ENCODE assay signal across 8 cellular contexts in the genomic region with DNA sequence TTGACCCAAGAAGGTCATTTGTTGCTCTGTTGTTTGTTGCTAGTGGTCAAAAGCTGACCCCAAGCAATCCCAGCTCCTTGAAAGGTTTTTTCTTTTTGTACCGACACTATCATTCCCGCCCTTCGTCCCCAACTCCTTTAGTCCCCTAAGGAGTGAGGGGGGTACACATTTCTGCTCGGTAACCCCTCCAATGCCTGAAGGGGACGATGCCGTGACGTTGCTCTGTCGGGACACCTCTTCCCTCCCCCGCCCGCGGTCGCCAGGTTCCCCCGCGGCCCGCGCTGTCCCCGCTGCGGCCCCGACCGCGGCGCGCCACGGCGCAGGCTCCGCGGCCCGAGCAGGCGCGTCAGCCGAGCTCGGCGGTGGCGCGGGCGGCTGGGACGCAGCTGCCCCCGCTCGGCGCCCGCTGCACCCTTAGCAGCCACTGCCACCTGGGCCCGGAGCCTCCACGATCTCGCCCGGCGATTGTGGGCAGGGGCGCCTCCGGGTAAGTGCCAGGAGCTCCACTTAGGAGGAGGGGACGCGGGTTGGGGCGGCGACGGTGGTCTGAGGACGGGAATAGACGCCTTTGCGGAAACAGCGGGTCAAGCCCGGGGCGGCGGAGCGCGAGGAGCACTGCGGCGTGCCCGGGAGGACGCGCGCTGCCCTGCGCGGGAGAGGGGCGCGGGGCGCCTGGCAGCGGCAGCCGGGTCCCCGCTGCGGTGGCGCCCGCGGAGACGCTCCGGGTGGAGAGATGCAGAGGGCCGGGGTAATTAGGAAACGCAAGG. TPM values are rescaled to one million over a fixed set of nuclear protein-coding genes. Genes with fewer than 3 reads are reported as not detected.
DNase-seq lines count a peak whose midpoint lies in the region; ATAC-seq, FAIRE-seq and TF ChIP-seq lines count a peak whose summit lies in the region.

A gene (plus strand): TSS at position 340 of the 767 bp plus-strand sequence. CDS start 1,875 bp downstream, outside the sequence.

- intact Hi-C loops in IMR-90 (cut with micrococcal nuclease): loop anchor here (5.0 kb wide), 1 partner anchor 36 kb away; no protein-coding TSS in a partner anchor

- no peaks in the 10 kb centered on the region for H3K9me1 ChIP-seq in IMR-90 (ENCODE audit: insufficient read depth, low read length)

- H4K20me1 ChIP-seq in IMR-90 (ENCODE audit: insufficient read depth, low read length) (no peaks in the 10 kb centered on the region), smooth muscle cell (ENCODE audit: low read depth) (no peaks in the 10 kb centered on the region)

- H3K36me3 ChIP-seq in IMR-90 (ENCODE audit: control insufficient read depth, insufficient read depth, low read length): no peaks in the 10 kb centered on the region
- H3K36me3 ChIP-seq in bronchial epithelial cell (ENCODE audit: control insufficient read depth, insufficient read depth, low read length): no peaks in the 10 kb centered on the region
- H3K36me3 ChIP-seq in smooth muscle cell (ENCODE audit: low read depth): no peaks in the 10 kb centered on the region

- peak within 1 kb of the TSS; percentile 72; the same call in 1 of the 2 replicates for H2BK20ac ChIP-seq in IMR-90 (ENCODE audit: low read depth, low read length)

- no peak within 1 kb of the TSS for H2AK5ac ChIP-seq in IMR-90 (ENCODE audit: low read depth, low read length)

- POLR2A ChIA-PET in IMR-90 (lab: Charles Lee; ENCODE audit: unreplicated experiment): no interaction called here

- CTCF ChIA-PET in IMR-90 (lab: Yijun Ruan, JAX): interaction anchor here (1.4 to 1.5 kb wide), 2 partner anchors 10 to 30 kb away, joined by 4 read pairs; no protein-coding TSS in a partner anchor

- H3K4me2 ChIP-seq in IMR-90 (ENCODE audit: low read depth, low read length): peak within 1 kb of the TSS; percentile 99
- H3K4me2 ChIP-seq in smooth muscle cell: peak within 1 kb of the TSS; percentile 92

- H2BK5ac ChIP-seq in IMR-90 (ENCODE audit: low read depth, low read length, poor library complexity, severe bottlenecking): no peak within 1 kb of the TSS

- peak within 1 kb of the TSS; percentile 93; the same call in 1 of the 3 replicates for H2BK15ac ChIP-seq in IMR-90 (ENCODE audit: low read depth, low read length)

- H2BK120ac ChIP-seq in IMR-90 (ENCODE audit: low read depth, low read length): peak within 1 kb of the TSS; percentile 86

- no peak for TF ChIP-seq RAD21 in IMR-90 (IDR thresholded peaks at IDR 0.05; ENCODE audit: low read length)

- no peak for TF ChIP-seq POLR2A in IMR-90 (IDR thresholded peaks at IDR 0.05; ENCODE audit: low read depth, low read length)

- H4K91ac ChIP-seq in IMR-90 (ENCODE audit: insufficient read depth, low read depth, low read length): peak within 1 kb of the TSS; percentile 74

- peak within 1 kb of the TSS; percentile 70 for H3K14ac ChIP-seq in IMR-90 (replicated peaks; ENCODE audit: low read depth, low read length)

- BruUV-seq in IMR-90 (replicated peaks; lab: Mats Ljungman, UMichigan): no TSS peak

- peak within 1 kb of the TSS; percentile 89 to 95 for H4K8ac ChIP-seq in IMR-90 (ENCODE audit: low read depth in 2 of 2, low read length in 2 of 2)

- H3F3A ChIP-seq in smooth muscle cell (ENCODE audit: low read depth): no peaks in the 10 kb centered on the region

- 0 out of 2 replicates have a peak within 1 kb of the TSS, but pooled peaks have one; percentile 1 for H3K56ac ChIP-seq in IMR-90 (ENCODE audit: extremely low read depth, insufficient read depth, low read length)

- no peaks in the 10 kb centered on the region for H3K79me2 ChIP-seq in smooth muscle cell (ENCODE audit: low read depth)

- peak within 1 kb of the TSS; percentile 77 for H2AK9ac ChIP-seq in IMR-90 (replicated peaks; ENCODE audit: low read depth, low read length, poor library complexity)

- H3K4me1 ChIP-seq in IMR-90 (ENCODE audit: control insufficient read depth, insufficient read depth, low read length) (peaks cover 4% of the 10 kb centered on the region; the same call in 1 of the 2 replicates), smooth muscle cell (ENCODE audit: low read depth) (no peaks in the 10 kb centered on the region)

- H3K9ac ChIP-seq in IMR-90 (ENCODE audit: low read depth, low read length) (peak within 1 kb of the TSS; percentile 94), smooth muscle cell (ENCODE audit: low read depth) (no peak within 1 kb of the TSS)

- no peak for TF ChIP-seq CTCF in IMR-90 (conservative IDR thresholded peaks at IDR 0.05; ENCODE audit: low read depth, low read length)
- no peak for TF ChIP-seq CTCF in bronchial epithelial cell (IDR thresholded peaks at IDR 0.05; ENCODE audit: insufficient read depth, low read length, severe bottlenecking)
- TF ChIP-seq CTCF in smooth muscle cell (IDR thresholded peaks at IDR 0.05; ENCODE audit: borderline replicate concordance, insufficient read depth, poor library complexity, severe bottlenecking): no peak

- H3K9me3 ChIP-seq in IMR-90 (ENCODE audit: control insufficient read depth, insufficient read depth, low read length) (no peaks in the 10 kb centered on the region), smooth muscle cell (replicated peaks; ENCODE audit: low read depth) (no peaks in the 10 kb centered on the region)

- DNase-seq in AG08395 (ENCODE audit: low spot score) (peak; percentile 65), IMR-90 (peak; percentile 11), bronchial epithelial cell (ENCODE audit: low read depth) (no peak), inferior parietal cortex (ENCODE audit: extremely low spot score) (peak; percentile 33), smooth muscle cell (lab: John Stamatoyannopoulos, UW; ENCODE audit: unreplicated experiment) (peak; percentile 37), AML-193 (lab: John Stamatoyannopoulos, UW) (no peak), NCI-H1694 treated with DMSO at 0.1 percent for 48 hours (lab: John Stamatoyannopoulos, UW) (no peak)

- H3K27ac ChIP-seq in IMR-90 (ENCODE audit: insufficient read depth, low read length): peak within 1 kb of the TSS; percentile 60; the same call in 1 of the 2 replicates
- no peak within 1 kb of the TSS for H3K27ac ChIP-seq in smooth muscle cell (ENCODE audit: low read depth)

- H3K27me3 ChIP-seq in IMR-90 (ENCODE audit: control insufficient read depth, insufficient read depth, low read length) (no peaks in the 10 kb centered on the region), bronchial epithelial cell (ENCODE audit: control insufficient read depth, insufficient read depth, low read length) (no peaks in the 10 kb centered on the region), smooth muscle cell (ENCODE audit: low read depth) (peaks cover 24% of the 10 kb centered on the region)

- ATAC-seq in IMR-90 (ENCODE audit: low read depth): peak; percentile 93
- ATAC-seq in GM19395 (IDR thresholded peaks at IDR 0.05; ENCODE audit: unreplicated experiment): no peak

- in situ Hi-C loops in IMR-90 (cut with MboI; ENCODE audit: low sequenced_read_pairs): no loop called here

- no peak for FAIRE-seq in bronchial epithelial cell (lab: Jason Lieb, UNC)

- peak within 1 kb of the TSS; percentile 96 for H3K4me3 ChIP-seq in IMR-90 (ENCODE audit: insufficient read depth, low read depth, low read length)
- peak within 1 kb of the TSS; percentile 61 for H3K4me3 ChIP-seq in bronchial epithelial cell (ENCODE audit: low read depth, low read length)
- H3K4me3 ChIP-seq in smooth muscle cell: peak within 1 kb of the TSS; percentile 76

- dilution Hi-C loops in IMR-90 (cut with HindIII; ENCODE audit: low sequenced_read_pairs, unreplicated experiment): no loop called here

- H2AFZ ChIP-seq in IMR-90 (replicated peaks; ENCODE audit: low read length, poor library complexity): peak within 1 kb of the TSS; percentile 94
- peak within 1 kb of the TSS; percentile 97 for H2AFZ ChIP-seq in smooth muscle cell (ENCODE audit: low read depth)

- H3K4ac ChIP-seq in IMR-90 (ENCODE audit: low read depth, low read length): peak within 1 kb of the TSS; percentile 88

- H3K79me1 ChIP-seq in IMR-90 (ENCODE audit: low read depth in 1 of 2, low read length in 2 of 2): peaks cover 0 to 4% of the 10 kb centered on the region in 2 experiments; a peak in 1 of 4 replicates

- WGBS in IMR-90 (ENCODE audit: extremely low coverage in 2 of 2, insufficient read length in 1 of 2), 2 experiments: 1% methylated on average over 14 of the region's 84 CpGs; no CpG with 5 or more reads in 1 of the 2 experiments
- 1% methylated on average over 63 of the region's 84 CpGs for WGBS in smooth muscle cell (ENCODE audit: low lambda C conversion rate)

- peak within 1 kb of the TSS; percentile 84; the same call in 1 of the 2 replicates for H3K23ac ChIP-seq in IMR-90 (ENCODE audit: low read depth, low read length)

- peak within 1 kb of the TSS; percentile 74; the same call in 1 of the 2 replicates for H3K18ac ChIP-seq in IMR-90 (ENCODE audit: low read depth, low read length)

- H4K5ac ChIP-seq in IMR-90 (ENCODE audit: low read depth, low read length): peak within 1 kb of the TSS; percentile 99

TF ChIP-seq in IMR-90, 13 proteins besides CTCF, POLR2A, EP300 and RAD21 (continues in another document):
- no peak for TF ChIP-seq FOS (IDR thresholded peaks at IDR 0.05; ENCODE audit: low read depth, low read length)
- TF ChIP-seq MXI1 (IDR thresholded peaks at IDR 0.05; ENCODE audit: borderline replicate concordance, low read depth, low read length): no peak
- no peak for TF ChIP-seq CHD1 (IDR thresholded peaks at IDR 0.05; ENCODE audit: low read depth, low read length)
- TF ChIP-seq, protein P1, sequence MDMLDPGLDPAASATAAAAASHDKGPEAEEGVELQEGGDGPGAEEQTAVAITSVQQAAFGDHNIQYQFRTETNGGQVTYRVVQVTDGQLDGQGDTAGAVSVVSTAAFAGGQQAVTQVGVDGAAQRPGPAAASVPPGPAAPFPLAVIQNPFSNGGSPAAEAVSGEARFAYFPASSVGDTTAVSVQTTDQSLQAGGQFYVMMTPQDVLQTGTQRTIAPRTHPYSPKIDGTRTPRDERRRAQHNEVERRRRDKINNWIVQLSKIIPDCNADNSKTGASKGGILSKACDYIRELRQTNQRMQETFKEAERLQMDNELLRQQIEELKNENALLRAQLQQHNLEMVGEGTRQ (IDR thresholded peaks at IDR 0.05; ENCODE audit: low read depth, low read length): no peak
- no peak for TF ChIP-seq NFE2L2 (IDR thresholded peaks at IDR 0.05; ENCODE audit: low read depth, low read length)
- no peak for TF ChIP-seq RCOR1 (IDR thresholded peaks at IDR 0.05; ENCODE audit: insufficient replicate concordance, low read length)
- TF ChIP-seq CEBPB (IDR thresholded peaks at IDR 0.05; ENCODE audit: low read depth, low read length): no peak
- no peak for TF ChIP-seq MAZ (IDR thresholded peaks at IDR 0.05; ENCODE audit: borderline replicate concordance, low read depth, low read length)
- no peak for TF ChIP-seq BHLHE40 (IDR thresholded peaks at IDR 0.05; ENCODE audit: low read depth, low read length)
- TF ChIP-seq RFX5 (IDR thresholded peaks at IDR 0.05; ENCODE audit: low read depth, low read length): no peak

RNA-seq across cellular contexts. Expression of the gene that starts here (rescaled TPM):
- total RNA-seq in IMR-90 (2012; rRNA removed): 3.0 and 3.9 TPM in 2 replicates
- 2.8 and 3.2 TPM in 2 replicates for polyA plus RNA-seq in IMR-90 (2012; rRNA removed)
- 0.69 and 0.91 TPM in 2 replicates for polyA plus RNA-seq in IMR-90 (2012; cell fraction: cytosol; rRNA removed)
- polyA plus RNA-seq in IMR-90 (2012; cell fraction: nucleus; rRNA removed; ENCODE audit: low replicate concordance): 0.50 and 3.1 TPM in 2 replicates
- 2.6 and 3.1 TPM in 2 replicates for total RNA-seq in bronchial epithelial cell
- total RNA-seq in smooth muscle cell: 4.8 and 14.2 TPM in 2 replicates
- polyA plus RNA-seq in smooth muscle cell: 4.0 and 4.8 TPM in 2 replicates

Comparison
In these comparisons a context has a peak if more than half of its experiments do, and no peak if none do; other contexts are left out.
1. DNase-seq: peak in AG08395 (single experiment), IMR-90 (single experiment), inferior parietal cortex (single experiment) and smooth muscle cell (single experiment); none in bronchial epithelial cell (single experiment), AML-193 (0 of 2) and NCI-H1694 treated with DMSO at 0.1 percent for 48 hours (single experiment).
2. Peak in every context shown above with its lines, with median percentiles within 50 percentile points of each other: H3K4me3 ChIP-seq.